8 cellular contexts compared by ENCODE assay signal in the genomic region with DNA sequence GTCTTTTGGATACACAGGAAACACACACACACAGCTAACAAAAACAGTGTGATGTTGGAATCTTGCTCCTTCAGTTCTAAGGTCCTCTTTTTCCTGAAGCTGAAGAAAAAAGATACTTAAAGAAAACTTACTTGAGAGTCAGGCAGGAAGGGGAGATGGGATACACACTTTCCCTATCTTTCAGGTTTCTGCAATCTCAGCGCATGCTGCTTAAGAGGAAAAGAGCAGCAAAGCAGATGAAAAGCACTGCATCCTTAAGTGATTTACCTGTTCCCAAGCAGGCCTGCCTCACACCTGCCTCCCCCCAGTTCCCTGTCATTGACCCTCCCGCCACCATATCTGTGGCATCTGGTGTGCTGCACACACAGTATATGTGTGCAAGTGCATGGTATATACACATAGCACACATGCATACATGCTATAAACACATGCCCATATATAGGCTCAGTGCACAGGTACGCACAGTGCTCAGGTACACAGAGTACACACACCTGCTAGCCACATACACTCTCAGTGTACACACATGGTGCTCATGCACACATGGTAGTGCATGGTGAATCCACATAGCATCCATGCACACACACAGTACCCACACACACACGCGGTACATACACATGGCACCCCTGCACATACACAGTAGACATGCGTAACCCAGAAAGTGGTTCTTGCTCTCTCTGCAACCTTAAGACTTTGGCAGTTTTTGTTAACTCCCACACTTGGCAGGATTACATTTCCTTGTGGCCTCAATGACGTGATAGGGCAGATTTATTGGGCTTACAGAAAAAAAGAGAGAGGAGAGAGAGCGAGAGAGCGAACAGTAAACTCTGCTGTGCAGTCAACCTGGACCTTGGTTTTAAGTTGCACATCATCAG.
DNase-seq lines count a peak whose midpoint lies in the region; ATAC-seq and TF ChIP-seq lines count a peak whose summit lies in the region.

No MANE protein-coding gene starts in this region.

- no peaks in the 10 kb centered on the region for H3K27me3 ChIP-seq in rectal smooth muscle tissue (ENCODE audit: control insufficient read depth, insufficient read depth, low read length)

- intact Hi-C loops in posterior cingulate gyrus (cut with DNase I), result loop anchor here (10.0 kb wide), 1 partner anchor 97 kb away; no protein-coding TSS in a partner anchor

- H3K36me3 ChIP-seq in rectal smooth muscle tissue (ENCODE audit: control insufficient read depth, insufficient read depth, low read length), result no peaks in the 10 kb centered on the region

- peaks cover 39% of the 10 kb centered on the region for H3K4me1 ChIP-seq in rectal smooth muscle tissue (ENCODE audit: control insufficient read depth, insufficient read depth, low read length)

- H3K27ac ChIP-seq in rectal smooth muscle tissue (ENCODE audit: low read depth, low read length), result peak overlapping the region; percentile 75

- DNase-seq in DMS53 (lab: John Stamatoyannopoulos, UW) (peak; percentile 72), H4 (ENCODE audit: low spot score) (peak; percentile 93), fibroblast of gingiva (ENCODE audit: low read depth) (peak; percentile 97), posterior cingulate gyrus (no peak), NCI-H2081 (lab: John Stamatoyannopoulos, UW) (no peak), SHP77 (lab: John Stamatoyannopoulos, UW) (no peak)

- peak overlapping the region; percentile 35 for H3K9ac ChIP-seq in rectal smooth muscle tissue (ENCODE audit: low read length)

- ATAC-seq in SK-N-SH treated with all-trans-retinoic acid at 6 μM for 48 hours, result peak; percentile 24

- peak overlapping the region; percentile 47 for H3K4me3 ChIP-seq in rectal smooth muscle tissue (ENCODE audit: low read length)

TF ChIP-seq in SK-N-SH treated with all-trans-retinoic acid at 6 μM for 48 hours, 23 proteins besides CTCF, POLR2A, EP300 and RAD21:
- TF ChIP-seq OSR1 (CRISPR knock-in tag; IDR thresholded peaks at IDR 0.05) (no peak), ZC3H10 (CRISPR knock-in tag; IDR thresholded peaks at IDR 0.05) (peak; percentile 47; the same call in 1 of the 2 replicates), RARB (CRISPR knock-in tag; IDR thresholded peaks at IDR 0.05) (0 out of 2 replicates have a peak, but pooled peaks have one; percentile 13)
- TF ChIP-seq, protein P1, sequence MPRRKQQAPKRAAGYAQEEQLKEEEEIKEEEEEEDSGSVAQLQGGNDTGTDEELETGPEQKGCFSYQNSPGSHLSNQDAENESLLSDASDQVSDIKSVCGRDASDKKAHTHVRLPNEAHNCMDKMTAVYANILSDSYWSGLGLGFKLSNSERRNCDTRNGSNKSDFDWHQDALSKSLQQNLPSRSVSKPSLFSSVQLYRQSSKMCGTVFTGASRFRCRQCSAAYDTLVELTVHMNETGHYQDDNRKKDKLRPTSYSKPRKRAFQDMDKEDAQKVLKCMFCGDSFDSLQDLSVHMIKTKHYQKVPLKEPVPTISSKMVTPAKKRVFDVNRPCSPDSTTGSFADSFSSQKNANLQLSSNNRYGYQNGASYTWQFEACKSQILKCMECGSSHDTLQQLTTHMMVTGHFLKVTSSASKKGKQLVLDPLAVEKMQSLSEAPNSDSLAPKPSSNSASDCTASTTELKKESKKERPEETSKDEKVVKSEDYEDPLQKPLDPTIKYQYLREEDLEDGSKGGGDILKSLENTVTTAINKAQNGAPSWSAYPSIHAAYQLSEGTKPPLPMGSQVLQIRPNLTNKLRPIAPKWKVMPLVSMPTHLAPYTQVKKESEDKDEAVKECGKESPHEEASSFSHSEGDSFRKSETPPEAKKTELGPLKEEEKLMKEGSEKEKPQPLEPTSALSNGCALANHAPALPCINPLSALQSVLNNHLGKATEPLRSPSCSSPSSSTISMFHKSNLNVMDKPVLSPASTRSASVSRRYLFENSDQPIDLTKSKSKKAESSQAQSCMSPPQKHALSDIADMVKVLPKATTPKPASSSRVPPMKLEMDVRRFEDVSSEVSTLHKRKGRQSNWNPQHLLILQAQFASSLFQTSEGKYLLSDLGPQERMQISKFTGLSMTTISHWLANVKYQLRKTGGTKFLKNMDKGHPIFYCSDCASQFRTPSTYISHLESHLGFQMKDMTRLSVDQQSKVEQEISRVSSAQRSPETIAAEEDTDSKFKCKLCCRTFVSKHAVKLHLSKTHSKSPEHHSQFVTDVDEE (CRISPR knock-in tag; IDR thresholded peaks at IDR 0.05), result no peak
TF ChIP-seq in SK-N-SH treated with all-trans-retinoic acid at 6 μM for 48 hours: peak in this region for 2.

Comparison
In these comparisons a context has a peak if more than half of its experiments do, and no peak if none do; other contexts are left out.
1. DNase-seq: peak in DMS53 (single experiment), H4 (single experiment) and fibroblast of gingiva (single experiment); none in posterior cingulate gyrus (0 of 10), NCI-H2081 (0 of 2) and SHP77 (0 of 2).